In the genomic region with DNA sequence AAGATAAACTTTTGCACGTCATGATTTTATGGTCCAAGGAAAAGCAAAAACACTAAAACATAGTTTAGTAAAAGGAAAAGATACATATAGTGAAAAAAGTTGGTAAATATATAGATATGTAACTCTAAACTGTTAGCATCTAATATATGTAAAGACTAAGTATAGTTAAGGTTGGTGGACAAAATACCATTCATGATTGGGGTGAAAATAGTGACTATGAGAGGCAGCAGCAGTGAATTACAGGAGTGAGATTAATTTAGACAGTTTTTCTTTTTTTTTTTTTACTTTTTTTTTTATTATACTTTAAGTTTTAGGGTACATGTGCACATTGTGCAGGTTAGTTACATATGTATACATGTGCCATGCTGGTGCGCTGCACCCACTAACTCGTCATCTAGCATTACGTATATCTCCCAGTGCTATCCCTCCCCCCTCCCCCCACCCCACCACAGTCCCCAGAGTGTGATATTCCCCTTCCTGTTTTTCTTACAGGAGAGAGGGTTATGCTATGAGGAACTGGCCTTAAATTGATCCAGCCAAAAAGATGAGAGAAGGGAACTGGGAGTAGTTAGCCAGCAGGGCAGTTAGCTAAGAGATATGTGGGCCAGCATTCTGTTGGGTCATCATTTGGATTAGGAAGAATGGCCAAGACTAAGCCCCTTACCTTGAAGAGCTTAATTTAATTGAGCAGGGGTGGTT, we compare ENCODE assay signal across 8 cellular contexts. TPM values are rescaled to one million over a fixed set of nuclear protein-coding genes. Genes with fewer than 3 reads are reported as not detected.
DNase-seq lines count a peak whose midpoint lies in the region; ATAC-seq, FAIRE-seq and TF ChIP-seq lines count a peak whose summit lies in the region.
"Not testable (repeated sequence)": the region's sequence is repeated elsewhere in the genome, so short reads cannot be mapped to it uniquely, and the experiment has no call there.

No MANE protein-coding gene starts in this region.

- H3K4me1 Mint-ChIP-seq in astrocyte (ENCODE audit: low read depth, unreplicated experiment): peaks cover 31% of the 10 kb centered on the region

- H3K27ac ChIP-seq in BLaER1: peak overlapping the region; percentile 37
- not testable (repeated sequence) for H3K27ac ChIP-seq in astrocyte (ENCODE audit: low read depth, low read length)
- peak overlapping the region; percentile 42 for H3K27ac ChIP-seq in cardiac muscle cell
- peak overlapping the region; percentile 41 for H3K27ac ChIP-seq in lower lobe of right lung

- not testable (repeated sequence) for H2AFZ ChIP-seq in astrocyte (ENCODE audit: low read depth, low read length)

- not testable (repeated sequence) for FAIRE-seq in GM12891 (lab: Jason Lieb, UNC); astrocyte (lab: Jason Lieb, UNC)

- H3K36me3 ChIP-seq in BLaER1 (peaks cover 32% of the 10 kb centered on the region), cardiac muscle cell (peaks cover 15% of the 10 kb centered on the region), lower lobe of right lung (peaks cover 26% of the 10 kb centered on the region)
- H3K36me3 ChIP-seq in astrocyte (ENCODE audit: insufficient read depth, low read length): not testable (repeated sequence)

- H3K9me3 ChIP-seq in BLaER1; astrocyte (ENCODE audit: insufficient read depth, low read depth, low read length); cardiac muscle cell (ENCODE audit: low read depth); lower lobe of right lung: not testable (repeated sequence)

- not testable (repeated sequence) for H3K27me3 ChIP-seq in BLaER1; astrocyte (ENCODE audit: insufficient read depth, low read length); cardiac muscle cell; lower lobe of right lung (ENCODE audit: low read depth)

- peak overlapping the region; percentile 1 for H3K27ac Mint-ChIP-seq in astrocyte (ENCODE audit: unreplicated experiment)

- H3K4me1 ChIP-seq in BLaER1 (peaks cover 58% of the 10 kb centered on the region), cardiac muscle cell (ENCODE audit: low read depth) (peaks cover 27% of the 10 kb centered on the region), lower lobe of right lung (peaks cover 30% of the 10 kb centered on the region)
- not testable (repeated sequence) for H3K4me1 ChIP-seq in astrocyte (ENCODE audit: insufficient read depth, low read length)

- intact Hi-C loops in lower lobe of right lung (cut with DNase I): not testable (repeated sequence)

- DNase-seq in GM12891 (ENCODE audit: insufficient read length, low spot score); astrocyte (ENCODE audit: low read depth); cardiac muscle cell (ENCODE audit: low read depth in 1 of 2, low spot score in 1 of 2); lower lobe of right lung: not testable (repeated sequence)
- peak; percentile 87 for DNase-seq in MV-4-11 (lab: John Stamatoyannopoulos, UW)
- DNase-seq in SKM-1 treated with dmso at 0.1 percent for 144 hours (lab: John Stamatoyannopoulos, UW; ENCODE audit: unreplicated experiment): peak; percentile 61
- peak; percentile 45 for DNase-seq in pons (ENCODE audit: low spot score)

- H4K20me1 ChIP-seq in BLaER1: peaks cover 53% of the 10 kb centered on the region
- H4K20me1 ChIP-seq in astrocyte (ENCODE audit: insufficient read depth, low read length): not testable (repeated sequence)

- H3K9me3 Mint-ChIP-seq in astrocyte (ENCODE audit: unreplicated experiment): not testable (repeated sequence)

- not testable (repeated sequence) for H3K9ac ChIP-seq in BLaER1; astrocyte (ENCODE audit: low read length)

- TF ChIP-seq CTCF in astrocyte (IDR thresholded peaks at IDR 0.05; ENCODE audit: insufficient read depth, low read depth, low read length); cardiac muscle cell (IDR thresholded peaks at IDR 0.05; ENCODE audit: low read depth, low read length); lower lobe of right lung (IDR thresholded peaks at IDR 0.05): not testable (repeated sequence)

- peak; percentile 57 to 67 for ATAC-seq in lower lobe of right lung

- peak overlapping the region; percentile 73 for H3K4me2 ChIP-seq in BLaER1
- H3K4me2 ChIP-seq in astrocyte (ENCODE audit: low read length): not testable (repeated sequence)

- not testable (repeated sequence) for TF ChIP-seq POLR2A in GM12891 (IDR thresholded peaks at IDR 0.05; ENCODE audit: low read depth, low read length)

- H3K4me3 Mint-ChIP-seq in astrocyte (ENCODE audit: unreplicated experiment): not testable (repeated sequence)

- H3K4me3 ChIP-seq in BLaER1; astrocyte (ENCODE audit: insufficient read depth, low read depth, low read length); cardiac muscle cell; lower lobe of right lung: not testable (repeated sequence)

- not testable (repeated sequence) for H3K79me2 ChIP-seq in astrocyte (ENCODE audit: insufficient read depth, low read length)

- not testable (repeated sequence) for H3K36me3 Mint-ChIP-seq in astrocyte (ENCODE audit: low read depth, unreplicated experiment)

- not testable (repeated sequence) for H3K27me3 Mint-ChIP-seq in astrocyte (ENCODE audit: low read depth, unreplicated experiment)

TF ChIP-seq in GM12891, 5 proteins besides CTCF, POLR2A, EP300 and RAD21:
- TF ChIP-seq SPI1 (IDR thresholded peaks at IDR 0.05; ENCODE audit: low read depth, low read length): peak; percentile 39; the same call in 1 of the 2 replicates

RNA-seq across cellular contexts. Expression of a gene that starts 27.1 kb away (rescaled TPM):
- polyA plus RNA-seq in GM12891 (2012; ENCODE audit: low read depth, missing spikeins): 3.5 TPM
- 25.0 and 25.1 TPM in 2 replicates for total RNA-seq in astrocyte
- total RNA-seq in cardiac muscle cell: 14.4 and 20.6 TPM in 2 replicates
- polyA plus RNA-seq in cardiac muscle cell: 6.4 and 12.7 TPM in 2 replicates
- total RNA-seq in lower lobe of right lung: 14.1 TPM
